19 cellular contexts compared by ENCODE assay signal in genomic region chr1:160672118-160672517, GRCh38. TPM values are rescaled to one million over a fixed set of nuclear protein-coding genes. Genes with fewer than 3 reads are reported as not detected.
DNase-seq lines count a peak whose midpoint lies in the region; ATAC-seq and TF ChIP-seq lines count a peak whose summit lies in the region.
"Had no signal": no experiment of that assay in that cellular context is flagged by ENCODE, and none has a peak within 500 bp of the region (broad histone marks: within the 10 kb centered on the region; RNA-seq: fewer than 3 reads in every experiment).

No MANE protein-coding gene starts in this region.

- H3K36me3 Mint-ChIP-seq in activated naive CD8-positive, alpha-beta T cell treated with anti-CD3 and anti-CD28 coated beads, Interleukin-2, amount 50 U/mL, for 24 hours (ENCODE audit: low read depth): peaks cover 34% of the 10 kb centered on the region
- peaks cover 36% of the 10 kb centered on the region for H3K36me3 Mint-ChIP-seq in activated naive CD8-positive, alpha-beta T cell treated with anti-CD3 and anti-CD28 coated beads for 36 hours
- peaks cover 37% of the 10 kb centered on the region for H3K36me3 Mint-ChIP-seq in activated T-helper 2 cell treated with anti-CD3 and anti-CD28 coated beads, Interferon-gamma antibody, Interleukin-2, Interleukin-4, amounts not matched to agents 10 μg/mL and 5 μg/mL and 100 μg/mL, durations not matched to agents 14 hours and 24 hours and 36 hours (ENCODE audit: low read depth)

- H3K27me3 ChIP-seq in HUES64 (ENCODE audit: insufficient read depth, low read length): no peaks in the 10 kb centered on the region
- H3K27me3 ChIP-seq in spleen (replicated peaks in 1 of 7): no peaks in the 10 kb centered on the region

- H3K27ac ChIP-seq in HUES64 (ENCODE audit: low read depth, low read length): peak overlapping the region; percentile 83
- peak overlapping the region; percentile 6 to 81 (median 48) for H3K27ac ChIP-seq in spleen
- H3K27ac ChIP-seq: A549 had no signal

- no peak overlapping the region for H3K4me3 Mint-ChIP-seq in activated naive CD8-positive, alpha-beta T cell treated with anti-CD3 and anti-CD28 coated beads, Interleukin-2, amount 50 U/mL, for 24 hours
- no peak overlapping the region for H3K4me3 Mint-ChIP-seq in activated naive CD8-positive, alpha-beta T cell treated with anti-CD3 and anti-CD28 coated beads for 36 hours
- no peak overlapping the region for H3K4me3 Mint-ChIP-seq in activated T-helper 2 cell treated with anti-CD3 and anti-CD28 coated beads, Interferon-gamma antibody, Interleukin-2, Interleukin-4, amounts not matched to agents 10 μg/mL and 5 μg/mL and 100 μg/mL, durations not matched to agents 14 hours and 24 hours and 36 hours (ENCODE audit: low read depth)
- H3K4me3 Mint-ChIP-seq: CD4-positive, CD25-positive, alpha-beta regulatory T cell had no signal

- no peak for ATAC-seq in activated naive CD8-positive, alpha-beta T cell treated with anti-CD3 and anti-CD28 coated beads, Interleukin-2, amount 50 U/mL, for 24 hours
- no peak for ATAC-seq in HG03354 (IDR thresholded peaks at IDR 0.05; ENCODE audit: poor library complexity, severe bottlenecking, unreplicated experiment)
- ATAC-seq in stimulated activated naive CD8-positive, alpha-beta T cell treated with anti-CD3 and anti-CD28 coated beads, Interleukin-15, Interleukin-2, amounts not matched to agents 100 U/mL and 50 U/mL, for 24 hours: no peak
- ATAC-seq: A549, HCT116, SK-N-SH treated with all-trans-retinoic acid at 6 μM for 48 hours had no signal

- H3K4me1 Mint-ChIP-seq in activated naive CD8-positive, alpha-beta T cell treated with anti-CD3 and anti-CD28 coated beads, Interleukin-2, amount 50 U/mL, for 24 hours: peaks cover 33% of the 10 kb centered on the region
- H3K4me1 Mint-ChIP-seq in activated naive CD8-positive, alpha-beta T cell treated with anti-CD3 and anti-CD28 coated beads for 36 hours: peaks cover 20% of the 10 kb centered on the region
- peaks cover 28% of the 10 kb centered on the region for H3K4me1 Mint-ChIP-seq in activated T-helper 2 cell treated with anti-CD3 and anti-CD28 coated beads, Interferon-gamma antibody, Interleukin-2, Interleukin-4, amounts not matched to agents 10 μg/mL and 5 μg/mL and 100 μg/mL, durations not matched to agents 14 hours and 24 hours and 36 hours (ENCODE audit: low read depth)

- no peak for DNase-seq in activated naive CD8-positive, alpha-beta T cell treated with anti-CD3 and anti-CD28 coated beads, Interleukin-2, amount 50 U/mL, for 24 hours
- no peak for DNase-seq in activated naive CD8-positive, alpha-beta T cell treated with anti-CD3 and anti-CD28 coated beads for 36 hours
- no peak for DNase-seq in activated T-helper 2 cell treated with anti-CD3 and anti-CD28 coated beads, Interferon-gamma antibody, Interleukin-2, Interleukin-4, amounts not matched to agents 10 μg/mL and 5 μg/mL and 100 μg/mL, durations not matched to agents 14 hours and 24 hours and 36 hours (ENCODE audit: low spot score)
- no peak for DNase-seq in spleen
- no peak for DNase-seq in mesenteric fat pad (ENCODE audit: low spot score)
- no peak for DNase-seq in stimulated activated naive CD8-positive, alpha-beta T cell treated with anti-CD3 and anti-CD28 coated beads, Interleukin-15, Interleukin-2, amounts not matched to agents 100 U/mL and 50 U/mL, for 24 hours
- DNase-seq: Calu3; CD4-positive, CD25-positive, alpha-beta regulatory T cell; DND-41; GF-D8; NCI-H187 treated with DMSO at 0.1 percent for 48 hours; NCI-H774; SHP77 had no signal

- intact Hi-C loops in activated T-helper 2 cell treated with anti-CD3 and anti-CD28 coated beads, Interferon-gamma antibody, Interleukin-2, Interleukin-4, amounts not matched to agents 10 μg/mL and 5 μg/mL and 100 μg/mL, durations not matched to agents 14 hours and 24 hours and 36 hours (cut with micrococcal nuclease): loop anchor here (1.0 to 5.0 kb wide), 4 partner anchors 8 to 150 kb away; partner anchors contain the start of genes CD84 and SLAMF6
- intact Hi-C loops in spleen (cut with DNase I; ENCODE audit: low total_unique reads): loop anchor here (10.0 kb wide), 1 partner anchor 57 kb away; no protein-coding TSS in a partner anchor

- 2% methylated on average over 2 of the region's 2 CpGs for WGBS in HUES64
- 51 to 84% (median 77%) methylated on average over 2 of the region's 2 CpGs for WGBS in spleen, 5 donors

- H3K27me3 Mint-ChIP-seq in activated naive CD8-positive, alpha-beta T cell treated with anti-CD3 and anti-CD28 coated beads, Interleukin-2, amount 50 U/mL, for 24 hours: no peaks in the 10 kb centered on the region
- H3K27me3 Mint-ChIP-seq in activated naive CD8-positive, alpha-beta T cell treated with anti-CD3 and anti-CD28 coated beads for 36 hours: no peaks in the 10 kb centered on the region
- no peaks in the 10 kb centered on the region for H3K27me3 Mint-ChIP-seq in activated T-helper 2 cell treated with anti-CD3 and anti-CD28 coated beads, Interferon-gamma antibody, Interleukin-2, Interleukin-4, amounts not matched to agents 10 μg/mL and 5 μg/mL and 100 μg/mL, durations not matched to agents 14 hours and 24 hours and 36 hours (ENCODE audit: low read depth)
- H3K27me3 Mint-ChIP-seq: CD4-positive, CD25-positive, alpha-beta regulatory T cell had no signal

- no peak for TF ChIP-seq POLR2A in spleen (IDR thresholded peaks at IDR 0.05)

- H3K4me3 ChIP-seq in HUES64 (ENCODE audit: low read length): peak overlapping the region; percentile 4; the same call in 1 of the 2 replicates
- no peak overlapping the region for H3K4me3 ChIP-seq in spleen
- H3K4me3 ChIP-seq: A549 had no signal

- no peak for TF ChIP-seq CTCF in spleen (IDR thresholded peaks at IDR 0.05 in 8 of 11, conservative IDR thresholded peaks at IDR 0.05 in 3 of 11)

- H3K27ac Mint-ChIP-seq in activated naive CD8-positive, alpha-beta T cell treated with anti-CD3 and anti-CD28 coated beads, Interleukin-2, amount 50 U/mL, for 24 hours: peak overlapping the region; percentile 36
- no peak overlapping the region for H3K27ac Mint-ChIP-seq in activated naive CD8-positive, alpha-beta T cell treated with anti-CD3 and anti-CD28 coated beads for 36 hours
- peak overlapping the region; percentile 14 for H3K27ac Mint-ChIP-seq in activated T-helper 2 cell treated with anti-CD3 and anti-CD28 coated beads, Interferon-gamma antibody, Interleukin-2, Interleukin-4, amounts not matched to agents 10 μg/mL and 5 μg/mL and 100 μg/mL, durations not matched to agents 14 hours and 24 hours and 36 hours
- H3K27ac Mint-ChIP-seq: CD4-positive, CD25-positive, alpha-beta regulatory T cell had no signal

- peaks cover 18% of the 10 kb centered on the region for H3K9me3 Mint-ChIP-seq in activated naive CD8-positive, alpha-beta T cell treated with anti-CD3 and anti-CD28 coated beads, Interleukin-2, amount 50 U/mL, for 24 hours
- H3K9me3 Mint-ChIP-seq in activated naive CD8-positive, alpha-beta T cell treated with anti-CD3 and anti-CD28 coated beads for 36 hours: peaks cover 9% of the 10 kb centered on the region
- H3K9me3 Mint-ChIP-seq in activated T-helper 2 cell treated with anti-CD3 and anti-CD28 coated beads, Interferon-gamma antibody, Interleukin-2, Interleukin-4, amounts not matched to agents 10 μg/mL and 5 μg/mL and 100 μg/mL, durations not matched to agents 14 hours and 24 hours and 36 hours: peaks cover 28% of the 10 kb centered on the region

- peak overlapping the region; percentile 12; the same call in 1 of the 2 replicates for H3K9ac ChIP-seq in HUES64 (ENCODE audit: low read depth, low read length)

- H3K36me3 ChIP-seq in HUES64 (ENCODE audit: insufficient read depth, low read length): no peaks in the 10 kb centered on the region
- H3K36me3 ChIP-seq in spleen: peaks cover 0 to 12% (median 0%) of the 10 kb centered on the region in 6 donors

- H3K4me1 ChIP-seq in HUES64 (ENCODE audit: insufficient read depth, low read length) (peaks cover 44% of the 10 kb centered on the region), spleen (peaks cover 36 to 71% (median 53%) of the 10 kb centered on the region in 6 donors)
- H3K4me1 ChIP-seq: A549 had no signal

- H3K9me3 ChIP-seq in HUES64 (ENCODE audit: insufficient read depth, low read depth, low read length) (peaks cover 15% of the 10 kb centered on the region), spleen (peaks cover 0 to 16% (median 12%) of the 10 kb centered on the region in 8 donors)

RNA-seq across cellular contexts. Expression of gene SLAMF1, which starts 25.3 kb away (rescaled TPM):
- 10 to 100 TPM; 39.8 to 41.6 TPM for total RNA-seq in activated naive CD8-positive, alpha-beta T cell treated with anti-CD3 and anti-CD28 coated beads for 36 hours
- not detected for polyA plus RNA-seq in HUES64 (2013, experiment 1 of 2)
- polyA plus RNA-seq in HUES64 (2013, experiment 2 of 2): not detected
- total RNA-seq in activated T-helper 2 cell treated with anti-CD3 and anti-CD28 coated beads, Interferon-gamma antibody, Interleukin-2, Interleukin-4, amounts not matched to agents 10 μg/mL and 5 μg/mL and 100 μg/mL, durations not matched to agents 14 hours and 24 hours and 36 hours: 74.6 and 78.8 TPM in 2 replicates
- total RNA-seq in spleen: 10 to 100 TPM in 6 of 7 donors, 1 to 10 TPM in 1; 7.4 to 18.3 (median 11.3) TPM
- 1 to 10 TPM; 2.8 to 3.9 (median 3.2) TPM for polyA plus RNA-seq in spleen
- total RNA-seq in mesenteric fat pad: 0.84 TPM
- total RNA-seq: Calu3, NCI-H460 had no signal
- polyA plus RNA-seq: A549 had no signal

RNA-seq across cellular contexts. Expression of gene CD48, which starts 39.5 kb away (rescaled TPM):
- total RNA-seq in activated naive CD8-positive, alpha-beta T cell treated with anti-CD3 and anti-CD28 coated beads for 36 hours: 100 to 1,000 TPM; 376 to 385 TPM
- 0.70 TPM for polyA plus RNA-seq in HUES64 (2013, experiment 1 of 2)
- 0.57 TPM for polyA plus RNA-seq in HUES64 (2013, experiment 2 of 2)
- 101 and 103 TPM in 2 replicates for total RNA-seq in activated T-helper 2 cell treated with anti-CD3 and anti-CD28 coated beads, Interferon-gamma antibody, Interleukin-2, Interleukin-4, amounts not matched to agents 10 μg/mL and 5 μg/mL and 100 μg/mL, durations not matched to agents 14 hours and 24 hours and 36 hours
- 100 to 1,000 TPM; 150 to 286 (median 215) TPM for total RNA-seq in spleen
- polyA plus RNA-seq in spleen: 100 to 1,000 TPM; 371 to 510 (median 479) TPM
- 5.3 TPM for total RNA-seq in mesenteric fat pad
- total RNA-seq: Calu3, NCI-H460 had no signal
- polyA plus RNA-seq: A549 had no signal

Comparison
In these comparisons a context has a peak if more than half of its experiments do, and no peak if none do; other contexts are left out.
1. RNA of gene CD48, which starts 39.5 kb away (total RNA-seq): 376 to 385 TPM in activated naive CD8-positive, alpha-beta T cell treated with anti-CD3 and anti-CD28 coated beads for 36 hours, 150 to 286 TPM in spleen and 101 to 103 TPM in activated T-helper 2 cell treated with anti-CD3 and anti-CD28 coated beads, Interferon-gamma antibody, Interleukin-2, Interleukin-4, amounts not matched to agents 10 μg/mL and 5 μg/mL and 100 μg/mL, durations not matched to agents 14 hours and 24 hours and 36 hours; 5.3 TPM in mesenteric fat pad (single experiment); every median in the first group is over 10 times any median in the second.